10 cellular contexts compared by ENCODE assay signal in the genomic region with DNA sequence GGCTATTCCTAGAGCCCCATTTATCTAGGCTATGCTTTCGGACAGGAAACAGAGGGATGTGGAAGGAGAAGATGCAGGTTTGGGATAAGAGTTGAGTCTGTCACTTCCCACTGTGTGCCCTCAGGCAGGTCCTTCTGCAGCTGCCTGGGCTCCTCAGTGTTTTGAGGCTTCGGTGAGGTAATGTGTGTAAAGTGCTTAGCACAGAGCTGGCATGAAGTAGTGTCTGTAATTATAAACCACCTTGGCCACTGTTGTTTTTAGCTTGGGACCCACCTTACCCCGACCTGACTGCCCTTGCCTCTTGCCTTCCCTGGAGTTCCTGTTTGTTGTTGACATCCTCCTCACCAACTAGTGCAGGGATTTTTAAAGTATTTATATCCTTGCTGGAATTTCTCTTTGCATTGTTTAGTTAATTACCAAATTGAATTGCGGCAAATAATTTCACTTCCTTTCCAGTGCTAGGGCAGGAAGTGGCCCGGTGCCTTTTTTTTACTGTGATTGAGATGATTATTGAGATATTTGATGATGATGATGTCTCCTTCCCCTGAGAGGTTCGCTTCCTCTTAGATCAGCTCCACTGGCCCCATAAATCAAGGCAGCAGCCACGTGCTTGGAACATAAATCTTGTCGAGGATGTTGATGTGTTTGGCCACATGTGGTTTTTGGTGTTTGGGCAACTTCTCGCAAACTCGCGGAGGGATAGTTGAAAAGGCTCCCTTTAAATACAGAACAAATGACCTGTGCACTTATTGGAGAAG. TPM values are rescaled to one million over a fixed set of nuclear protein-coding genes. Genes with fewer than 3 reads are reported as not detected.
DNase-seq lines count a peak whose midpoint lies in the region; ATAC-seq and TF ChIP-seq lines count a peak whose summit lies in the region.
"Had no signal": no experiment of that assay in that cellular context is flagged by ENCODE, and none has a peak within 500 bp of the region (broad histone marks: within the 10 kb centered on the region; RNA-seq: fewer than 3 reads in every experiment).

No MANE protein-coding gene starts in this region.

- H3K4me3 ChIP-seq in dorsolateral prefrontal cortex: no peak overlapping the region

- no peak for TF ChIP-seq CTCF in dorsolateral prefrontal cortex (IDR thresholded peaks at IDR 0.05 in 54 of 56, conservative IDR thresholded peaks at IDR 0.05 in 2 of 56; ENCODE audit: low read depth in 1 of 56, partially characterized antibody in 56 of 56)

- H3K27me3 ChIP-seq in dorsolateral prefrontal cortex: no peaks in the 10 kb centered on the region
- H3K27me3 ChIP-seq: right lobe of liver had no signal

- DNase-seq in Right ventricle myocardium superior (no peak), left cardiac atrium (no peak), SW480 (ENCODE audit: low spot score) (peak; percentile 58), left colon (no peak), dorsolateral prefrontal cortex (no peak), T-helper 1 cell (no peak), NCI-H1092 treated with DMSO at 0.1 percent for 48 hours (lab: John Stamatoyannopoulos, UW) (no peak)
- DNase-seq: activated naive CD4-positive, alpha-beta T cell treated with anti-CD3 and anti-CD28 coated beads, Interleukin-2, amount 50 U/mL, for 16 hours had no signal

- peak overlapping the region in 2 of 59 donors; percentile 4 to 14 for H3K27ac ChIP-seq in dorsolateral prefrontal cortex

- ATAC-seq in Right ventricle myocardium superior (ENCODE audit: poor library complexity): peak; percentile 32
- no peak for ATAC-seq in left cardiac atrium
- peak; percentile 10 for ATAC-seq in left colon
- no peak for ATAC-seq in GM21360 (IDR thresholded peaks at IDR 0.05; ENCODE audit: unreplicated experiment)

- intact Hi-C loops in Right ventricle myocardium superior (cut with DNase I): no loop called here
- intact Hi-C loops in left cardiac atrium (cut with DNase I): no loop called here
- intact Hi-C loops in left colon (cut with DNase I, micrococcal nuclease): loop anchor here in 1 of 2 donors (10.0 kb wide), 1 partner anchor 58 kb away; no protein-coding TSS in a partner anchor
- intact Hi-C loops in dorsolateral prefrontal cortex (cut with DNase I): loop anchor here in 1 of 2 donors (10.0 kb wide), 1 partner anchor 48 kb away; no protein-coding TSS in a partner anchor

RNA-seq across cellular contexts. Expression of gene DAB2IP, which starts 38.2 kb away (rescaled TPM):
- 44.7 TPM for total RNA-seq in Right ventricle myocardium superior
- 10 to 100 TPM; 41.6 to 58.3 TPM for total RNA-seq in left cardiac atrium
- total RNA-seq in left colon: 100 to 1,000 TPM; 127 to 128 TPM
- total RNA-seq in dorsolateral prefrontal cortex: 100 to 1,000 TPM in 19 of 120 experiments, 10 to 100 TPM in 101; 41.7 to 155 (median 82.0) TPM

Comparison
In these comparisons a context has a peak if more than half of its experiments do, and no peak if none do; other contexts are left out.
1. ATAC-seq: peak in Right ventricle myocardium superior (single experiment) and left colon (single experiment); none in left cardiac atrium (0 of 2) and GM21360 (single experiment).